9 cellular contexts compared by ENCODE assay signal in genomic region chr5:176817369-176817841, GRCh38. TPM values are rescaled to one million over a fixed set of nuclear protein-coding genes. Genes with fewer than 3 reads are reported as not detected.
DNase-seq lines count a peak whose midpoint lies in the region; ATAC-seq and TF ChIP-seq lines count a peak whose summit lies in the region.
"Had no signal": no experiment of that assay in that cellular context is flagged by ENCODE, and none has a peak within 500 bp of the region (broad histone marks: within the 10 kb centered on the region; RNA-seq: fewer than 3 reads in every experiment).

No MANE protein-coding gene starts in this region.

- H3K27me3 ChIP-seq in left lung, result peaks cover 35 to 100% of the 10 kb centered on the region in 2 donors

- H3K36me3 Mint-ChIP-seq in activated CD8-positive, alpha-beta T cell treated with anti-CD3 and anti-CD28 coated beads, Interleukin-2, amount 10 ng/mL, durations not matched to agents 7 days and 5 days (ENCODE audit: low read depth), result no peaks in the 10 kb centered on the region

- intact Hi-C loops in left lung (cut with DNase I), result no loop called here

- TF ChIP-seq CTCF in left lung (IDR thresholded peaks at IDR 0.05), result no peak

- H3K4me3 ChIP-seq in left lung, result peak overlapping the region; percentile 14 to 17

- peaks cover 0 to 14% of the 10 kb centered on the region in 2 donors for H3K4me1 ChIP-seq in left lung

- no peaks in the 10 kb centered on the region for H3K9me3 Mint-ChIP-seq in activated CD8-positive, alpha-beta T cell treated with anti-CD3 and anti-CD28 coated beads, Interleukin-2, amount 10 ng/mL, durations not matched to agents 7 days and 5 days (ENCODE audit: insufficient read depth)

- no peak overlapping the region for H3K27ac ChIP-seq in left lung

- H3K4me1 Mint-ChIP-seq in activated CD8-positive, alpha-beta T cell treated with anti-CD3 and anti-CD28 coated beads, Interleukin-2, amount 10 ng/mL, durations not matched to agents 7 days and 5 days (ENCODE audit: low read depth), result peaks cover 18% of the 10 kb centered on the region

- DNase-seq in COLO668 (lab: John Stamatoyannopoulos, UW; ENCODE audit: unreplicated experiment) (peak; percentile 69), SK-N-DZ (ENCODE audit: low spot score) (peak; percentile 69), left lung (no peak), retina (no peak), dermis blood vessel endothelial cell (no peak)
- DNase-seq in activated CD8-positive, alpha-beta T cell treated with anti-CD3 and anti-CD28 coated beads, Interleukin-2, amount 10 ng/mL, durations not matched to agents 7 days and 5 days, result no peak
- DNase-seq: activated gamma-delta T cell treated with Interleukin-2 at 50 U/mL for 16 hours had no signal

- no peak overlapping the region for H3K4me3 Mint-ChIP-seq in activated CD8-positive, alpha-beta T cell treated with anti-CD3 and anti-CD28 coated beads, Interleukin-2, amount 10 ng/mL, durations not matched to agents 7 days and 5 days

- no peaks in the 10 kb centered on the region for H3K9me3 ChIP-seq in left lung

- POLR2A ChIA-PET in activated CD8-positive, alpha-beta T cell treated with anti-CD3 and anti-CD28 coated beads, Interleukin-2, amount 10 ng/mL, durations not matched to agents 7 days and 5 days (lab: Charles Lee), result no interaction called here

- H3K27ac Mint-ChIP-seq in activated CD8-positive, alpha-beta T cell treated with anti-CD3 and anti-CD28 coated beads, Interleukin-2, amount 10 ng/mL, durations not matched to agents 7 days and 5 days, result no peak overlapping the region

- ATAC-seq in HG03354 (IDR thresholded peaks at IDR 0.05; ENCODE audit: poor library complexity, severe bottlenecking, unreplicated experiment), result peak; percentile 13
- peak; percentile 17 for ATAC-seq in left lung
- no peak for ATAC-seq in activated CD8-positive, alpha-beta T cell treated with anti-CD3 and anti-CD28 coated beads, Interleukin-2, amount 10 ng/mL, durations not matched to agents 7 days and 5 days
- ATAC-seq in HG02981 (IDR thresholded peaks at IDR 0.05; ENCODE audit: unreplicated experiment), result no peak

- CTCF ChIA-PET in activated CD8-positive, alpha-beta T cell treated with anti-CD3 and anti-CD28 coated beads, Interleukin-2, amount 10 ng/mL, durations not matched to agents 7 days and 5 days (lab: Charles Lee), result interaction anchor here (0.9 kb wide), 1 partner anchor 157 kb away, joined by 3 read pairs; no protein-coding TSS in a partner anchor

- no peaks in the 10 kb centered on the region for H3K36me3 ChIP-seq in left lung

- H3K27me3 Mint-ChIP-seq in activated CD8-positive, alpha-beta T cell treated with anti-CD3 and anti-CD28 coated beads, Interleukin-2, amount 10 ng/mL, durations not matched to agents 7 days and 5 days (ENCODE audit: low read depth), result peaks cover 56% of the 10 kb centered on the region

RNA-seq across cellular contexts. Expression of gene UNC5A, which starts 7.0 kb away (rescaled TPM):
- polyA plus RNA-seq in SK-N-DZ (2014; cell fraction: cytosol; rRNA removed), result 15.2 and 18.6 TPM in 2 replicates
- polyA plus RNA-seq in SK-N-DZ (2014; cell fraction: nucleus; rRNA removed), result 9.0 and 16.8 TPM in 2 replicates
- total RNA-seq in left lung, result under 1 TPM in 1 of 2 donors, not detected in 1; 0.24 TPM
- not detected for total RNA-seq in activated CD8-positive, alpha-beta T cell treated with anti-CD3 and anti-CD28 coated beads, Interleukin-2, amount 10 ng/mL, durations not matched to agents 7 days and 5 days
- total RNA-seq in dermis blood vessel endothelial cell, result 0.34 and 1.5 TPM in 2 replicates

Comparison
In these comparisons a context has a peak if more than half of its experiments do, and no peak if none do; other contexts are left out.
1. DNase-seq: peak in COLO668 (single experiment) and SK-N-DZ (single experiment); none in left lung (0 of 2), activated CD8-positive, alpha-beta T cell treated with anti-CD3 and anti-CD28 coated beads, Interleukin-2, amount 10 ng/mL, durations not matched to agents 7 days and 5 days (single experiment), retina (single experiment) and dermis blood vessel endothelial cell (single experiment).
2. ATAC-seq: peak in HG03354 (single experiment) and left lung (single experiment); none in activated CD8-positive, alpha-beta T cell treated with anti-CD3 and anti-CD28 coated beads, Interleukin-2, amount 10 ng/mL, durations not matched to agents 7 days and 5 days (single experiment) and HG02981 (single experiment).